8 cellular contexts compared by ENCODE assay signal in the genomic region with DNA sequence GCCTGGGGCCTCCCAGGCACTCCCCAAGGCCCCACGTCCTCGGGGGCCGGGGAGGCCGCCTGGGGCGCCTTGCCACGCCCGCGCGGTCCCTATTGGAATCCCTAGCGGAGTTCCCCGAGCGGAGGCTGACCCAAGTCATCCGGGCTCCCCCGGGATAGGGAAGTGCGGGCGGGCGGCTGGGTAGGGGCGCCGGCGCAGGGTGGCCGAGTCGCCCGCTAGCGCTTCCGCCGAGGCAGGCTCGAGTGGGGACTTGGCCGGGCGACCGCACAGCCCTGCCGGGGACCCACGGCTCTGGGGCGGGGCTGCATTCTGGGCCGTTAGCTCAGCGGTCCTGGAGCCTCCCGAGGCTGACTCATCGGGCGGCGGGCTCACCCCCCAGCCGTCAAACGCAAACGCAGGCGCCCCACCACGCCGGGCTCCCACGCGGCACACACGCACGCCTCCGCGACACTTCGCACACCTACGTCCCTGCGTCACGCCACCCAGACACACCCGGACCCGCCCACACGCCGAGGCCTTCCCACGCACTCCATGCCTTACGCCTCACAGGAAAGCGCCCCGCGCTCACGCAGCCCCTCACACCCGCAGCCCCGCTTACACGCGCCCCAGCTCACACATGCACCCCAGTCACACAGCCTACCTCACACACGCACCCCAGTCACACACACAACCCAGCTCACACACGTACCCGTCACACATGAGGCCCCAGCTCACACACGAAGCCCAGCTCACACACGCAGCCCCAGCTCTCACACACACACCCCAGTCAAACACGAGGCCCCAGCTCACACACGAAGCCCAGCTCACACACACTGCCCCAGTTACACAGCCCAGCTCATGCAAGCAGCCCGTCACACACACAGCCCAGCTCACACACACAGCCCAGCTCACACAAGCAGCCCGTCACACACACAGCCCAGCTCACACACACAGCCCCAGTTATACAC. TPM values are rescaled to one million over a fixed set of nuclear protein-coding genes. Genes with fewer than 3 reads are reported as not detected.
DNase-seq lines count a peak whose midpoint lies in the region; ATAC-seq and TF ChIP-seq lines count a peak whose summit lies in the region.

No MANE protein-coding gene starts in this region.

- H3K36me3 Mint-ChIP-seq in T-cell, result no peaks in the 10 kb centered on the region

- H3K9me3 Mint-ChIP-seq in T-cell, result no peaks in the 10 kb centered on the region

- CTCF ChIA-PET in T-cell (lab: Charles Lee), result interaction anchor here (0.6 to 4.1 kb wide), 6 partner anchors 8 to 359 kb away, joined by 3 to 31 read pairs (median 3); no protein-coding TSS in a partner anchor

- H3K9me3 ChIP-seq in adipocyte (ENCODE audit: control insufficient read depth, low read length) (no peaks in the 10 kb centered on the region), left ventricle myocardium inferior (replicated peaks) (no peaks in the 10 kb centered on the region), prostate gland (no peaks in the 10 kb centered on the region), upper lobe of right lung (no peaks in the 10 kb centered on the region)

- intact Hi-C loops in left ventricle myocardium inferior (cut with micrococcal nuclease) (no loop called here), prostate gland (cut with DNase I) (loop anchor here (5.0 kb wide), 1 partner anchor 49 kb away; no protein-coding TSS in a partner anchor), upper lobe of right lung (cut with DNase I) (loop anchor here (10.0 kb wide), 1 partner anchor 46 kb away; no protein-coding TSS in a partner anchor)

- H3K4me3 ChIP-seq in adipocyte (ENCODE audit: low read length) (peak overlapping the region; percentile 88), left ventricle myocardium inferior (peak overlapping the region; percentile 79), prostate gland (peak overlapping the region; percentile 60), upper lobe of right lung (peak overlapping the region; percentile 68)

- H3K36me3 ChIP-seq in adipocyte (ENCODE audit: control insufficient read depth, insufficient read depth, low read length, severe bottlenecking) (peaks cover 4% of the 10 kb centered on the region), left ventricle myocardium inferior (peaks cover 5% of the 10 kb centered on the region), prostate gland (no peaks in the 10 kb centered on the region), upper lobe of right lung (peaks cover under 1% of the 10 kb centered on the region)

- ATAC-seq in T-cell (replicated peaks in 1 of 4), result peak; percentile 75 to 81 (median 77)
- peak; percentile 59 for ATAC-seq in upper lobe of right lung

- POLR2A ChIA-PET in T-cell (lab: Charles Lee), result interaction anchor here (0.6 to 1.2 kb wide), 5 partner anchors 10 to 1508 kb away, joined by 3 to 4 read pairs (median 3); partner anchors contain the start of gene ARCN1 (in 1 of the 2)

- no peak for TF ChIP-seq CTCF in left ventricle myocardium inferior (IDR thresholded peaks at IDR 0.05; ENCODE audit: borderline replicate concordance)
- TF ChIP-seq CTCF in prostate gland (IDR thresholded peaks at IDR 0.05), result no peak
- no peak for TF ChIP-seq CTCF in upper lobe of right lung (IDR thresholded peaks at IDR 0.05)

- H3K4me1 ChIP-seq in adipocyte (ENCODE audit: control insufficient read depth, insufficient read depth, low read length) (peaks cover 74% of the 10 kb centered on the region), left ventricle myocardium inferior (peaks cover 89% of the 10 kb centered on the region), prostate gland (replicated peaks) (peaks cover 5% of the 10 kb centered on the region), upper lobe of right lung (peaks cover 36% of the 10 kb centered on the region)

- peak overlapping the region; percentile 98 for H3K9ac ChIP-seq in adipocyte (ENCODE audit: low read length)

- DNase-seq in HCEC 1CT, result peak; percentile 77
- DNase-seq in T-cell, result peak; percentile 62 to 93 (median 86)
- peak; percentile 94 for DNase-seq in adipocyte (ENCODE audit: low read depth)
- DNase-seq in left ventricle myocardium inferior, result peak; percentile 79
- DNase-seq in prostate gland (ENCODE audit: low spot score), result no peak
- DNase-seq in upper lobe of right lung, result peak; percentile 85
- no peak for DNase-seq in NCI-H510A treated with DMSO at 0.1 percent for 48 hours (lab: John Stamatoyannopoulos, UW)
- no peak for DNase-seq in ecto neural progenitor cell (ENCODE audit: low spot score)

- TF ChIP-seq POLR2A in prostate gland (IDR thresholded peaks at IDR 0.05), result peak; percentile 23

- H3K27me3 Mint-ChIP-seq in T-cell, result peaks cover 0 to 13% of the 10 kb centered on the region in 2 donors

- H3K27me3 ChIP-seq in adipocyte (replicated peaks; ENCODE audit: control insufficient read depth, insufficient read depth, low read length) (no peaks in the 10 kb centered on the region), left ventricle myocardium inferior (ENCODE audit: low read depth) (no peaks in the 10 kb centered on the region), prostate gland (replicated peaks; ENCODE audit: insufficient read depth) (no peaks in the 10 kb centered on the region), upper lobe of right lung (no peaks in the 10 kb centered on the region)

- peak overlapping the region; percentile 70 to 82 for H3K27ac Mint-ChIP-seq in T-cell

- WGBS in prostate gland, result 20% methylated on average over 50 of the region's 78 CpGs

- H3K27ac ChIP-seq in left ventricle myocardium inferior (replicated peaks) (peak overlapping the region; percentile 93), prostate gland (peak overlapping the region; percentile 87 to 88), upper lobe of right lung (peak overlapping the region; percentile 85)

- H3K4me1 Mint-ChIP-seq in T-cell, result peaks cover 20 to 31% (median 25%) of the 10 kb centered on the region in 3 donors

- peak overlapping the region; percentile 76 to 84 (median 83) for H3K4me3 Mint-ChIP-seq in T-cell

RNA-seq across cellular contexts. Expression of gene PHLDB1, which starts 1.1 kb away (rescaled TPM):
- 1 to 10 TPM; 1.8 to 7.8 (median 4.0) TPM for total RNA-seq in T-cell
- 102 TPM for total RNA-seq in left ventricle myocardium inferior
- 100 to 1,000 TPM in 1 of 2 donors, 10 to 100 TPM in 1; 74.5 to 113 TPM for total RNA-seq in prostate gland
- 79.6 TPM for total RNA-seq in upper lobe of right lung

RNA-seq across cellular contexts. Expression of gene ARCN1, which starts 36.3 kb away (rescaled TPM):
- 100 to 1,000 TPM in 3 of 5 donors, 10 to 100 TPM in 2; 80.6 to 117 (median 111) TPM for total RNA-seq in T-cell
- total RNA-seq in left ventricle myocardium inferior, result 99.4 TPM
- total RNA-seq in prostate gland, result 100 to 1,000 TPM; 108 to 132 TPM
- 120 TPM for total RNA-seq in upper lobe of right lung

RNA-seq across cellular contexts. Expression of gene IFT46, which starts 42.8 kb away (rescaled TPM):
- 10 to 100 TPM in 3 of 5 donors, 1 to 10 TPM in 2; 7.0 to 12.4 (median 11.3) TPM for total RNA-seq in T-cell
- total RNA-seq in left ventricle myocardium inferior, result 26.0 TPM
- 10 to 100 TPM; 38.9 to 48.4 TPM for total RNA-seq in prostate gland
- total RNA-seq in upper lobe of right lung, result 18.2 TPM

Comparison
In these comparisons a context has a peak if more than half of its experiments do, and no peak if none do; other contexts are left out.
1. DNase-seq: peak in HCEC 1CT (single experiment), T-cell (34 of 34), adipocyte (single experiment), left ventricle myocardium inferior (single experiment) and upper lobe of right lung (single experiment); none in prostate gland (single experiment), NCI-H510A treated with DMSO at 0.1 percent for 48 hours (single experiment) and ecto neural progenitor cell (single experiment).
2. Peak in every context shown above with its lines, with median percentiles within 50 percentile points of each other: H3K4me3 ChIP-seq and H3K27ac ChIP-seq.